2 cellular contexts compared by ENCODE assay signal in the genomic region with DNA sequence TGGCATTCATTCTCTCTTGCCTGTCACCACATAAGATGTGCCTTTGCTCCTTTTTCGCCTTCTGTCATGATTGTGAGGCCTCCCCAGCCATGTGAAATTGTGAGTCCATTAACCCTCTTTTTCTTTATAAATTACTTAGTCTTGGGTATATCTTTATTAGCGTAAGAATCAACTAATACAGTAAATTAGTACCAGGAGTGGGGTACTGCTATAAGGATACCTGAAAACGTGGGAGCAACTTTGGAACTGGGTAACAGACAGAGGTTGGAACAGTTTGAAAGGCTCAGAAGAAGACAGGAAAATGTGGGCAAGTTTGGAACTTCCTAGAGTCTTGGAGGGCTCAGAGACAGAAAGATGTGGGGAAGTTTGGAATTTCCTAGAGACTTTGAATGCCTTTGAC.
TF ChIP-seq lines count a peak whose summit lies in the region.

No MANE protein-coding gene starts in this region.

TF ChIP-seq in HEK293, 187 proteins besides CTCF, POLR2A, EP300 and RAD21:
- TF ChIP-seq ZNF707 (tag by site-specific recombination; IDR thresholded peaks at IDR 0.05) (peak; percentile 87), ZNF843 (tag by site-specific recombination; IDR thresholded peaks at IDR 0.05) (no peak), ZNF660 (tag by site-specific recombination; IDR thresholded peaks at IDR 0.05) (no peak)
TF ChIP-seq in HEK293: peak in this region for 1.

TF ChIP-seq in K562, 482 proteins besides CTCF, POLR2A, EP300 and RAD21:
- no peak for TF ChIP-seq CAMTA2 (CRISPR knock-in tag; conservative IDR thresholded peaks at IDR 0.05)
- no peak for TF ChIP-seq EZH2 (IDR thresholded peaks at IDR 0.05; ENCODE audit: borderline replicate concordance, low read depth, low read length)
- no peak for TF ChIP-seq CREM (IDR thresholded peaks at IDR 0.05; ENCODE audit: low read depth)
- TF ChIP-seq ZNF280A (IDR thresholded peaks at IDR 0.05; ENCODE audit: low read depth, partially characterized antibody), result peak; percentile 53
- TF ChIP-seq ZFX (CRISPR knock-in tag; IDR thresholded peaks at IDR 0.05), result no peak
- no peak for TF ChIP-seq PHF8 (IDR thresholded peaks at IDR 0.05; ENCODE audit: borderline replicate concordance, low read length)
- no peak for TF ChIP-seq ZBTB7A (IDR thresholded peaks at IDR 0.05; ENCODE audit: borderline replicate concordance, control insufficient read depth, low read depth, low read length)
- TF ChIP-seq ZNF707 (CRISPR knock-in tag; conservative IDR thresholded peaks at IDR 0.05), result peak; percentile 97
- peak; percentile 55; the same call in 1 of the 2 replicates for TF ChIP-seq TRIM28 (IDR thresholded peaks at IDR 0.05)
